13 cellular contexts compared by ENCODE assay signal in genomic region chr4:15147709-15148651, GRCh38.
A peak's percentile ranks its signal among the peaks of the same experiment; 100 is the strongest.
DNase-seq lines count a peak whose midpoint lies in the region; ATAC-seq and TF ChIP-seq lines count a peak whose summit lies in the region.
"Had no signal": no experiment of that assay in that cellular context is flagged by ENCODE, and none has a peak within 500 bp of the region (broad histone marks: within the 10 kb centered on the region; RNA-seq: fewer than 3 reads in every experiment).

No MANE protein-coding gene starts in this region.

- intact Hi-C loops in dorsolateral prefrontal cortex (cut with DNase I) = loop anchor here (2.0 to 5.0 kb wide), 4 partner anchors 47 to 146 kb away; partner anchors contain the start of gene CPEB2 (in 1 of the 2)

- peaks cover 18% of the 10 kb centered on the region for H3K4me1 ChIP-seq in GM23248 (ENCODE audit: insufficient read depth)

- no peak overlapping the region for H3K9ac ChIP-seq in GM23248

- no peaks in the 10 kb centered on the region for H3K9me3 ChIP-seq in GM23248 (ENCODE audit: low read depth)

- H3K4me1 Mint-ChIP-seq in stimulated activated memory B cell treated with anti-CD40 and anti-IgM and Interleukin-4, amounts not matched to agents 10 μg/mL and 1 μg/mL and 100 μg/mL, for 72 hours = peaks cover 5% of the 10 kb centered on the region
- H3K4me1 Mint-ChIP-seq: B cell; naive thymus-derived CD4-positive, alpha-beta T cell had no signal

- H3K79me2 ChIP-seq in GM23248 (ENCODE audit: insufficient read depth) = no peaks in the 10 kb centered on the region

- peak overlapping the region; percentile 71 for H2AFZ ChIP-seq in GM23248

- peaks cover 10% of the 10 kb centered on the region for H3K27me3 Mint-ChIP-seq in stimulated activated memory B cell treated with anti-CD40 and anti-IgM and Interleukin-4, amounts not matched to agents 10 μg/mL and 1 μg/mL and 100 μg/mL, for 72 hours
- H3K27me3 Mint-ChIP-seq: B cell had no signal

- no peaks in the 10 kb centered on the region for H3K36me3 Mint-ChIP-seq in stimulated activated memory B cell treated with anti-CD40 and anti-IgM and Interleukin-4, amounts not matched to agents 10 μg/mL and 1 μg/mL and 100 μg/mL, for 72 hours
- H3K36me3 Mint-ChIP-seq: naive thymus-derived CD4-positive, alpha-beta T cell had no signal

- H3K4me3 Mint-ChIP-seq in stimulated activated memory B cell treated with anti-CD40 and anti-IgM and Interleukin-4, amounts not matched to agents 10 μg/mL and 1 μg/mL and 100 μg/mL, for 72 hours = no peak overlapping the region
- H3K4me3 Mint-ChIP-seq: B cell; naive thymus-derived CD4-positive, alpha-beta T cell had no signal

- in situ Hi-C loops in GM23248 (cut with MboI) = no loop called here

- ATAC-seq in GM18909 (IDR thresholded peaks at IDR 0.05; ENCODE audit: poor library complexity, unreplicated experiment) = no peak
- no peak for ATAC-seq in stimulated activated memory B cell treated with anti-CD40 and anti-IgM and Interleukin-4, amounts not matched to agents 10 μg/mL and 1 μg/mL and 100 μg/mL, for 72 hours
- ATAC-seq: naive thymus-derived CD4-positive, alpha-beta T cell had no signal

- peak overlapping the region; percentile 8 for H3K4me2 ChIP-seq in GM23248 (ENCODE audit: unreplicated experiment)

- no peak overlapping the region for H3K4me3 ChIP-seq in GM23248
- peak overlapping the region in 29 of 59 donors; percentile 3 to 44 (median 27) for H3K4me3 ChIP-seq in dorsolateral prefrontal cortex
- no peak overlapping the region for H3K4me3 ChIP-seq in H7 (ENCODE audit: insufficient read depth, low read depth, low read length)

- WGBS in GM23248 (ENCODE audit: low coverage in 1 of 2, low lambda C conversion rate in 2 of 2, missing lambda C conversion rate in 2 of 2), 2 experiments = 31 to 40% methylated on average over 17 of the region's 17 CpGs

- H3K27me3 ChIP-seq in GM23248 (replicated peaks; ENCODE audit: insufficient read depth) (no peaks in the 10 kb centered on the region), dorsolateral prefrontal cortex (no peaks in the 10 kb centered on the region), H7 (ENCODE audit: control insufficient read depth, insufficient read depth, low read length) (no peaks in the 10 kb centered on the region)

- peaks cover 9% of the 10 kb centered on the region for H3F3A ChIP-seq in GM23248 (ENCODE audit: insufficient read depth)

- no peaks in the 10 kb centered on the region for H3K36me3 ChIP-seq in GM23248 (ENCODE audit: low read depth)
- no peaks in the 10 kb centered on the region for H3K36me3 ChIP-seq in H7 (replicated peaks; ENCODE audit: control insufficient read depth, insufficient read depth, low read length)

- H3K27ac ChIP-seq in GM23248 = no peak overlapping the region
- peak overlapping the region; percentile 44 to 98 (median 94) for H3K27ac ChIP-seq in dorsolateral prefrontal cortex

- no peaks in the 10 kb centered on the region for H3K9me2 ChIP-seq in GM23248 (ENCODE audit: insufficient read depth)

- no peaks in the 10 kb centered on the region for H4K20me1 ChIP-seq in GM23248 (ENCODE audit: insufficient read depth)

- DNase-seq in GM23248 = peak; percentile 34
- DNase-seq in NCI-H524 treated with DMSO at 0.1 percent for 48 hours (lab: John Stamatoyannopoulos, UW) = peak; percentile 91
- DNase-seq in dorsolateral prefrontal cortex = peak in 9 of 10 donors; percentile 51 to 90 (median 69)
- DNase-seq in occipital lobe (lab: John Stamatoyannopoulos, UW) = peak; percentile 52
- no peak for DNase-seq in activated effector memory CD4-positive, alpha-beta T cell treated with anti-CD3 and anti-CD28 coated beads, Interleukin-2, amount 50 U/mL, for 16 hours
- DNase-seq in H7 = no peak
- DNase-seq: activated effector memory CD4-positive, alpha-beta T cell treated with Interleukin-2 at 50 U/mL for 16 hours; DMS53; naive thymus-derived CD4-positive, alpha-beta T cell; T-helper 1 cell had no signal

- no peak overlapping the region for H3K27ac Mint-ChIP-seq in stimulated activated memory B cell treated with anti-CD40 and anti-IgM and Interleukin-4, amounts not matched to agents 10 μg/mL and 1 μg/mL and 100 μg/mL, for 72 hours
- H3K27ac Mint-ChIP-seq: B cell; naive thymus-derived CD4-positive, alpha-beta T cell had no signal

- H3K9me3 Mint-ChIP-seq in stimulated activated memory B cell treated with anti-CD40 and anti-IgM and Interleukin-4, amounts not matched to agents 10 μg/mL and 1 μg/mL and 100 μg/mL, for 72 hours = no peaks in the 10 kb centered on the region

- TF ChIP-seq CTCF in dorsolateral prefrontal cortex (IDR thresholded peaks at IDR 0.05 in 54 of 56, conservative IDR thresholded peaks at IDR 0.05 in 2 of 56; ENCODE audit: low read depth in 1 of 56, partially characterized antibody in 56 of 56) = peak in 1 of 56 donors; percentile 9

Comparison
In these comparisons a context has a peak if more than half of its experiments do, and no peak if none do; other contexts are left out.
1. DNase-seq: peak in GM23248 (single experiment), NCI-H524 treated with DMSO at 0.1 percent for 48 hours (single experiment), dorsolateral prefrontal cortex (9 of 10) and occipital lobe (single experiment); none in activated effector memory CD4-positive, alpha-beta T cell treated with anti-CD3 and anti-CD28 coated beads, Interleukin-2, amount 50 U/mL, for 16 hours (single experiment) and H7 (single experiment).